In genomic region chr7:112105584-112106540, GRCh38 we compare ENCODE assay signal across 16 cellular contexts.
DNase-seq lines count a peak whose midpoint lies in the region; ATAC-seq, FAIRE-seq and TF ChIP-seq lines count a peak whose summit lies in the region.
"Had no signal": no experiment of that assay in that cellular context is flagged by ENCODE, and none has a peak within 500 bp of the region (broad histone marks: within the 10 kb centered on the region; RNA-seq: fewer than 3 reads in every experiment).

No MANE protein-coding gene starts in this region.

- no peaks in the 10 kb centered on the region for H3K9me1 ChIP-seq in K562 (ENCODE audit: control insufficient read depth, insufficient read depth, low read length)

- H3K79me2 ChIP-seq in K562 (ENCODE audit: control insufficient read depth, insufficient read depth, low read length) (no peaks in the 10 kb centered on the region), neural progenitor cell (ENCODE audit: low read depth) (no peaks in the 10 kb centered on the region)

- H3K27me3 ChIP-seq in K562 (ENCODE audit: control insufficient read depth in 2 of 2, insufficient read depth in 2 of 2, low read length in 2 of 2) (peaks cover 5 to 15% of the 10 kb centered on the region in 2 experiments; a peak in 4 of 5 replicates), neural progenitor cell (no peaks in the 10 kb centered on the region), upper lobe of left lung (no peaks in the 10 kb centered on the region), esophagus squamous epithelium (no peaks in the 10 kb centered on the region)
- H3K27me3 ChIP-seq: Peyer's patch had no signal

- H3K27ac Mint-ChIP-seq in neural progenitor cell: peak overlapping the region; percentile 8

- TF ChIP-seq POLR2A in K562 (conservative IDR thresholded peaks at IDR 0.05): no peak
- TF ChIP-seq POLR2A in upper lobe of left lung (IDR thresholded peaks at IDR 0.05): no peak
- TF ChIP-seq POLR2A in esophagus squamous epithelium (IDR thresholded peaks at IDR 0.05): no peak

- H2AFZ ChIP-seq in K562 (ENCODE audit: low read depth, low read length) (no peak overlapping the region), neural progenitor cell (replicated peaks) (no peak overlapping the region)

- POLR2A ChIA-PET in K562 (lab: Yijun Ruan, JAX): no interaction called here

- in situ Hi-C loops in K562 (cut with MboI): no loop called here

- H3K36me3 Mint-ChIP-seq in neural progenitor cell: peaks cover 2% of the 10 kb centered on the region

- no peak for FAIRE-seq in K562 (lab: Jason Lieb, UNC)
- FAIRE-seq: GM19239, H1 had no signal

- H3K4me3 Mint-ChIP-seq in neural progenitor cell: no peak overlapping the region

- DNase-seq in NCI-H1694 treated with DMSO at 0.1 percent for 48 hours (lab: John Stamatoyannopoulos, UW) (peak; percentile 43), NCI-H1694 (lab: John Stamatoyannopoulos, UW) (no peak), NCI-H2171 (lab: John Stamatoyannopoulos, UW) (peak; percentile 9), K562 (ENCODE audit: extremely low read depth in 1 of 4, low spot score in 3 of 4) (no peak), neural progenitor cell (ENCODE audit: low spot score) (no peak), upper lobe of left lung (no peak), NCI-H446 (lab: John Stamatoyannopoulos, UW) (no peak), esophagus squamous epithelium (lab: John Stamatoyannopoulos, UW) (no peak)
- DNase-seq: 8988T, NCI-H1092, NCI-H146, NCI-H774, Peyer's patch had no signal

- 0% methylated on average over 7 of the region's 8 CpGs for WGBS in K562 (ENCODE audit: insufficient coverage, low coverage, missing lambda C conversion rate)
- WGBS in upper lobe of left lung, 2 donors: 64 to 71% methylated on average over 8 of the region's 8 CpGs
- 79 to 80% methylated on average over 7 to 8 of the region's 8 CpGs for WGBS in esophagus squamous epithelium, 2 donors

- TF ChIP-seq RAD21 in K562 (CRISPR knock-in tag; conservative IDR thresholded peaks at IDR 0.05 in 1 of 2, IDR thresholded peaks at IDR 0.05 in 1 of 2): no peak

- no peak for TF ChIP-seq EP300 in K562 (IDR thresholded peaks at IDR 0.05; ENCODE audit: low read length)
- no peak for TF ChIP-seq EP300 in upper lobe of left lung (IDR thresholded peaks at IDR 0.05)

- peaks cover 18% of the 10 kb centered on the region for H3K4me1 Mint-ChIP-seq in neural progenitor cell

- H3K27ac ChIP-seq in K562 (ENCODE audit: extremely low read depth, low read depth, low read length) (no peak overlapping the region), neural progenitor cell (no peak overlapping the region), upper lobe of left lung (peak overlapping the region in 1 of 4 donors; percentile 22), esophagus squamous epithelium (no peak overlapping the region)
- H3K27ac ChIP-seq: Peyer's patch had no signal

- no peaks in the 10 kb centered on the region for H3F3A ChIP-seq in neural progenitor cell (ENCODE audit: low read depth)

- intact Hi-C loops in K562 (cut with micrococcal nuclease): no loop called here
- intact Hi-C loops in esophagus squamous epithelium (cut with DNase I): no loop called here

- no TSS peak for BruUV-seq in K562 (replicated peaks; lab: Mats Ljungman, UMichigan)

- H3K9me3 ChIP-seq in K562 (replicated peaks; ENCODE audit: control insufficient read depth, insufficient read depth, low read depth, low read length): no peaks in the 10 kb centered on the region
- no peaks in the 10 kb centered on the region for H3K9me3 ChIP-seq in neural progenitor cell (ENCODE audit: low read depth)
- H3K9me3 ChIP-seq in upper lobe of left lung: no peaks in the 10 kb centered on the region
- H3K9me3 ChIP-seq in esophagus squamous epithelium: no peaks in the 10 kb centered on the region
- H3K9me3 ChIP-seq: Peyer's patch had no signal

- no peaks in the 10 kb centered on the region for H3K4me1 ChIP-seq in K562 (replicated peaks in 1 of 2; ENCODE audit: control insufficient read depth in 2 of 2, insufficient read depth in 2 of 2, low read length in 2 of 2)
- no peaks in the 10 kb centered on the region for H3K4me1 ChIP-seq in neural progenitor cell
- H3K4me1 ChIP-seq in upper lobe of left lung: peaks cover 16 to 31% (median 17%) of the 10 kb centered on the region in 4 donors
- H3K4me1 ChIP-seq in esophagus squamous epithelium: peaks cover 0 to 33% (median 15%) of the 10 kb centered on the region in 3 donors
- H3K4me1 ChIP-seq: Peyer's patch had no signal

- H3K4me3 ChIP-seq in K562 (no peak overlapping the region), neural progenitor cell (no peak overlapping the region), upper lobe of left lung (no peak overlapping the region), esophagus squamous epithelium (no peak overlapping the region)
- H3K4me3 ChIP-seq: Peyer's patch had no signal

- H3K36me3 ChIP-seq in K562 (ENCODE audit: control insufficient read depth, insufficient read depth, low read length): no peaks in the 10 kb centered on the region
- no peaks in the 10 kb centered on the region for H3K36me3 ChIP-seq in neural progenitor cell
- H3K36me3 ChIP-seq in upper lobe of left lung: no peaks in the 10 kb centered on the region
- no peaks in the 10 kb centered on the region for H3K36me3 ChIP-seq in esophagus squamous epithelium
- H3K36me3 ChIP-seq: Peyer's patch had no signal

- H4K20me1 ChIP-seq in K562 (replicated peaks; ENCODE audit: control insufficient read depth, insufficient read depth, low read length) (no peaks in the 10 kb centered on the region), neural progenitor cell (ENCODE audit: low read depth) (no peaks in the 10 kb centered on the region)

- ATAC-seq in K562 (no peak), upper lobe of left lung (ENCODE audit: low FRiP score in 2 of 2) (no peak)
- ATAC-seq: Right ventricle myocardium inferior had no signal

- peaks cover 2% of the 10 kb centered on the region for H3K9me3 Mint-ChIP-seq in neural progenitor cell

- TF ChIP-seq CTCF in K562 (IDR thresholded peaks at IDR 0.05 in 2 of 3, conservative IDR thresholded peaks at IDR 0.05 in 1 of 3; ENCODE audit: insufficient read depth in 2 of 3, low read depth in 1 of 3, low read length in 3 of 3) (no peak), neural progenitor cell (IDR thresholded peaks at IDR 0.05) (no peak), upper lobe of left lung (IDR thresholded peaks at IDR 0.05) (no peak), esophagus squamous epithelium (IDR thresholded peaks at IDR 0.05) (no peak)

- H3K4me2 ChIP-seq in K562 (ENCODE audit: insufficient read depth, low read length) (no peak overlapping the region), neural progenitor cell (no peak overlapping the region)

- CTCF ChIA-PET in K562 (lab: Yijun Ruan, JAX; ENCODE audit: low intra/inter-chr PET ratio): no interaction called here

- H3K9ac ChIP-seq in K562 (ENCODE audit: insufficient read depth in 1 of 2, low read depth in 2 of 2, low read length in 2 of 2): no peak overlapping the region
- no peak overlapping the region for H3K9ac ChIP-seq in neural progenitor cell

- H3K27me3 Mint-ChIP-seq in neural progenitor cell (ENCODE audit: insufficient read depth, low read depth): peaks cover 2% of the 10 kb centered on the region

TF ChIP-seq in K562, 482 proteins besides CTCF, POLR2A, EP300 and RAD21 (continues in another document):
- TF ChIP-seq DNMT1 (IDR thresholded peaks at IDR 0.05) (no peak), SMC3 (conservative IDR thresholded peaks at IDR 0.05; ENCODE audit: insufficient read depth, low read depth, low read length) (no peak), PCBP2 (IDR thresholded peaks at IDR 0.05; ENCODE audit: low read depth, low read length, poor library complexity, severe bottlenecking) (no peak)

Comparison
In these comparisons a context has a peak if more than half of its experiments do, and no peak if none do; other contexts are left out.
1. DNase-seq: peak in NCI-H1694 treated with DMSO at 0.1 percent for 48 hours (single experiment) and NCI-H2171 (single experiment); none in NCI-H1694 (single experiment), K562 (0 of 4), neural progenitor cell (single experiment), upper lobe of left lung (0 of 2), NCI-H446 (0 of 2) and esophagus squamous epithelium (single experiment).